Comparison of ENCODE assay signal across 18 cellular contexts in the genomic region with DNA sequence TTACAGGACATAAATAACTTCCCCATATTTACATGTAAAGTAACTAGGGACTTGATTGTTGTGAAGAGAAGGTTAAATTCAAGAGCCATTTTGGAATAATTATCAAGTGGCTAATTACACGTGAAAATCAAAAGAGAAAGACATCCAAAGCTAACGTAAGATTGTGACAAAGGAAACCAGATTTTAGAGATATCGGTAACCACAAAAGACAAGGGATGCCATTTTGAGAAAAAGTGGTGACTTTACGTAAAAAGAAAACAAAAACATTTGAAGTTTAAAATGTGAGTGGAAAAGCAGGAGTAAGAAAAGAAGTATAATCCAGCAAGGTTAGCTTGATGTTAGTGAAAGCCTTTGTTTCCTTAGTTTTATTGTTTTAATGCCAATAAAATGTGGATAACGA. TPM values are rescaled to one million over a fixed set of nuclear protein-coding genes. Genes with fewer than 3 reads are reported as not detected.
DNase-seq lines count a peak whose midpoint lies in the region; ATAC-seq, FAIRE-seq and TF ChIP-seq lines count a peak whose summit lies in the region.
"Had no signal": no experiment of that assay in that cellular context is flagged by ENCODE, and none has a peak within 500 bp of the region (broad histone marks: within the 10 kb centered on the region; RNA-seq: fewer than 3 reads in every experiment).

No MANE protein-coding gene starts in this region.

- H3K4me3 ChIP-seq in K562 (no peak overlapping the region), neural progenitor cell (no peak overlapping the region)

- H3K9me3 ChIP-seq in KOPT-K1 (ENCODE audit: insufficient read depth, low read length, poor library complexity, severe bottlenecking) (no peaks in the 10 kb centered on the region), K562 (replicated peaks; ENCODE audit: control insufficient read depth, insufficient read depth, low read depth, low read length) (no peaks in the 10 kb centered on the region), neural progenitor cell (ENCODE audit: low read depth) (no peaks in the 10 kb centered on the region)

- CTCF ChIA-PET in K562 (lab: Yijun Ruan, JAX; ENCODE audit: low intra/inter-chr PET ratio): no interaction called here

- no peak for ATAC-seq in activated T-cell treated with anti-CD3 and anti-CD28 coated beads, Interleukin-2, amount 50 U/mL, for 72 hours (replicated peaks in 1 of 2)
- ATAC-seq in K562 (no peak), HG03439 (IDR thresholded peaks at IDR 0.05; ENCODE audit: unreplicated experiment) (no peak)

- H3F3A ChIP-seq in neural progenitor cell (ENCODE audit: low read depth): no peaks in the 10 kb centered on the region

- H3K36me3 ChIP-seq in KOPT-K1 (ENCODE audit: insufficient read depth, low read length): no peaks in the 10 kb centered on the region
- H3K36me3 ChIP-seq in K562 (ENCODE audit: control insufficient read depth, insufficient read depth, low read length): no peaks in the 10 kb centered on the region
- H3K36me3 ChIP-seq in neural progenitor cell: no peaks in the 10 kb centered on the region

- no peak for DNase-seq in activated T-cell treated with anti-CD3 and anti-CD28 coated beads, Interleukin-2, amount 50 U/mL, for 72 hours
- DNase-seq in activated T-cell treated with anti-CD3 and anti-CD28 coated beads, Interleukin-2, amount 50 U/mL, for 24 hours: no peak
- DNase-seq in K562 (ENCODE audit: extremely low read depth in 1 of 4, low spot score in 3 of 4): no peak
- no peak for DNase-seq in neural progenitor cell (ENCODE audit: low spot score)
- no peak for DNase-seq in effector CD4-positive, alpha-beta T cell
- DNase-seq in activated T-cell treated with anti-CD3 and anti-CD28 coated beads for 4 hours: no peak
- DNase-seq: Calu3, DMS53, H9, NCI-H1417 treated with DMSO at 0.1 percent for 48 hours, NCI-H1930, NCI-H446, NCI-H69, RPMI8226, SIG-M5 had no signal

- H2AFZ ChIP-seq in K562 (ENCODE audit: low read depth, low read length) (peak overlapping the region; percentile 19; the same call in 1 of the 2 replicates), neural progenitor cell (replicated peaks) (peak overlapping the region; percentile 46)

- TF ChIP-seq EP300 in K562 (IDR thresholded peaks at IDR 0.05; ENCODE audit: low read length): no peak

- H3K27me3 ChIP-seq in K562 (ENCODE audit: control insufficient read depth in 2 of 2, insufficient read depth in 2 of 2, low read length in 2 of 2): no peaks in the 10 kb centered on the region
- H3K27me3 ChIP-seq in neural progenitor cell: no peaks in the 10 kb centered on the region

- H3K79me2 ChIP-seq in K562 (ENCODE audit: control insufficient read depth, insufficient read depth, low read length) (no peaks in the 10 kb centered on the region), neural progenitor cell (ENCODE audit: low read depth) (no peaks in the 10 kb centered on the region)

- in situ Hi-C loops in K562 (cut with MboI): no loop called here

- TF ChIP-seq RAD21 in K562 (CRISPR knock-in tag; conservative IDR thresholded peaks at IDR 0.05 in 1 of 2, IDR thresholded peaks at IDR 0.05 in 1 of 2): no peak

- BruUV-seq in K562 (replicated peaks; lab: Mats Ljungman, UMichigan): no TSS peak

- no peak for FAIRE-seq in K562 (lab: Jason Lieb, UNC)

- H3K9me1 ChIP-seq in K562 (ENCODE audit: control insufficient read depth, insufficient read depth, low read length): no peaks in the 10 kb centered on the region

- H3K4me3 Mint-ChIP-seq in activated T-cell treated with anti-CD3 and anti-CD28 coated beads, Interleukin-2, amount 50 U/mL, for 72 hours: peak overlapping the region; percentile 2 to 68
- no peak overlapping the region for H3K4me3 Mint-ChIP-seq in activated T-cell treated with anti-CD3 and anti-CD28 coated beads, Interleukin-2, amount 50 U/mL, for 24 hours
- no peak overlapping the region for H3K4me3 Mint-ChIP-seq in neural progenitor cell
- H3K4me3 Mint-ChIP-seq: H9 had no signal

- no peaks in the 10 kb centered on the region for H3K9me3 Mint-ChIP-seq in activated T-cell treated with anti-CD3 and anti-CD28 coated beads, Interleukin-2, amount 50 U/mL, for 72 hours
- no peaks in the 10 kb centered on the region for H3K9me3 Mint-ChIP-seq in activated T-cell treated with anti-CD3 and anti-CD28 coated beads, Interleukin-2, amount 50 U/mL, for 24 hours
- H3K9me3 Mint-ChIP-seq in neural progenitor cell: no peaks in the 10 kb centered on the region
- H3K9me3 Mint-ChIP-seq: H9 had no signal

- POLR2A ChIA-PET in K562 (lab: Yijun Ruan, JAX): interaction anchor here (1.7 kb wide), 1 partner anchor 8 kb away, joined by 5 read pairs; no protein-coding TSS in a partner anchor

- H3K9ac ChIP-seq in K562 (ENCODE audit: insufficient read depth in 1 of 2, low read depth in 2 of 2, low read length in 2 of 2) (no peak overlapping the region), neural progenitor cell (no peak overlapping the region)

- no peak overlapping the region for H3K4me2 ChIP-seq in K562 (ENCODE audit: insufficient read depth, low read length)
- no peak overlapping the region for H3K4me2 ChIP-seq in neural progenitor cell

- 26% methylated on average over 5 of the region's 5 CpGs for WGBS in K562 (ENCODE audit: insufficient coverage, low coverage, missing lambda C conversion rate)

- peak overlapping the region; percentile 13 for H3K27ac Mint-ChIP-seq in activated T-cell treated with anti-CD3 and anti-CD28 coated beads, Interleukin-2, amount 50 U/mL, for 72 hours
- no peak overlapping the region for H3K27ac Mint-ChIP-seq in activated T-cell treated with anti-CD3 and anti-CD28 coated beads, Interleukin-2, amount 50 U/mL, for 24 hours
- no peak overlapping the region for H3K27ac Mint-ChIP-seq in neural progenitor cell
- H3K27ac Mint-ChIP-seq: H9 had no signal

- TF ChIP-seq POLR2A in K562 (conservative IDR thresholded peaks at IDR 0.05): no peak

- H3K27ac ChIP-seq in KOPT-K1 (ENCODE audit: low read depth, low read length, poor library complexity, severe bottlenecking): peak overlapping the region; percentile 24
- no peak overlapping the region for H3K27ac ChIP-seq in K562 (ENCODE audit: extremely low read depth, low read depth, low read length)
- no peak overlapping the region for H3K27ac ChIP-seq in neural progenitor cell
- H3K27ac ChIP-seq: C4-2B had no signal

- H4K20me1 ChIP-seq in K562 (replicated peaks; ENCODE audit: control insufficient read depth, insufficient read depth, low read length) (no peaks in the 10 kb centered on the region), neural progenitor cell (ENCODE audit: low read depth) (no peaks in the 10 kb centered on the region)

- H3K27me3 Mint-ChIP-seq in activated T-cell treated with anti-CD3 and anti-CD28 coated beads, Interleukin-2, amount 50 U/mL, for 72 hours (ENCODE audit: low read depth): no peaks in the 10 kb centered on the region
- H3K27me3 Mint-ChIP-seq in activated T-cell treated with anti-CD3 and anti-CD28 coated beads, Interleukin-2, amount 50 U/mL, for 24 hours: no peaks in the 10 kb centered on the region
- no peaks in the 10 kb centered on the region for H3K27me3 Mint-ChIP-seq in neural progenitor cell (ENCODE audit: insufficient read depth, low read depth)

- intact Hi-C loops in K562 (cut with micrococcal nuclease): no loop called here

- peaks cover 7% of the 10 kb centered on the region for H3K4me1 Mint-ChIP-seq in activated T-cell treated with anti-CD3 and anti-CD28 coated beads, Interleukin-2, amount 50 U/mL, for 72 hours (ENCODE audit: low read depth)
- peaks cover 10% of the 10 kb centered on the region for H3K4me1 Mint-ChIP-seq in activated T-cell treated with anti-CD3 and anti-CD28 coated beads, Interleukin-2, amount 50 U/mL, for 24 hours (ENCODE audit: low read depth)
- no peaks in the 10 kb centered on the region for H3K4me1 Mint-ChIP-seq in neural progenitor cell

- peaks cover 0 to 2% of the 10 kb centered on the region in 2 donors for H3K36me3 Mint-ChIP-seq in activated T-cell treated with anti-CD3 and anti-CD28 coated beads, Interleukin-2, amount 50 U/mL, for 72 hours (ENCODE audit: insufficient read depth in 2 of 2)
- no peaks in the 10 kb centered on the region for H3K36me3 Mint-ChIP-seq in activated T-cell treated with anti-CD3 and anti-CD28 coated beads, Interleukin-2, amount 50 U/mL, for 24 hours (ENCODE audit: low read depth)
- H3K36me3 Mint-ChIP-seq in neural progenitor cell: no peaks in the 10 kb centered on the region

- TF ChIP-seq CTCF in K562 (IDR thresholded peaks at IDR 0.05 in 2 of 3, conservative IDR thresholded peaks at IDR 0.05 in 1 of 3; ENCODE audit: insufficient read depth in 2 of 3, low read depth in 1 of 3, low read length in 3 of 3) (no peak), neural progenitor cell (IDR thresholded peaks at IDR 0.05) (no peak)

- H3K4me1 ChIP-seq in K562 (replicated peaks in 1 of 2; ENCODE audit: control insufficient read depth in 2 of 2, insufficient read depth in 2 of 2, low read length in 2 of 2): no peaks in the 10 kb centered on the region; a peak in 1 of 5 replicates
- H3K4me1 ChIP-seq in neural progenitor cell: peaks cover 9% of the 10 kb centered on the region

TF ChIP-seq in K562, 482 proteins besides CTCF, POLR2A, EP300 and RAD21 (continues in another document):
- TF ChIP-seq POLR3G (IDR thresholded peaks at IDR 0.05; ENCODE audit: extremely low read depth, insufficient read length, insufficient replicate concordance): no peak

RNA-seq across cellular contexts. Expression of gene VWA8, which starts 10.9 kb away (rescaled TPM):
- 10 to 100 TPM; 25.6 to 35.0 TPM for total RNA-seq in activated T-cell treated with anti-CD3 and anti-CD28 coated beads, Interleukin-2, amount 50 U/mL, for 72 hours
- 51.5 and 98.5 TPM in 2 replicates for total RNA-seq in K562 (2011; cell fraction: chromatin; rRNA removed; ENCODE audit: low replicate concordance)
- 19.5 and 33.3 TPM in 2 replicates for total RNA-seq in K562 (2011; cell fraction: nucleolus; rRNA removed)
- total RNA-seq in K562 (2011; cell fraction: nucleoplasm; rRNA removed): 28.0 and 37.8 TPM in 2 replicates
- 12.6 and 13.3 TPM in 2 replicates for total RNA-seq in K562 (2014; rRNA removed)
- total RNA-seq in K562 (2014; rRNA removed; fragmentation: Illumina TruSeq; extraction: Trizol): 18.1 and 18.5 TPM in 2 replicates
- 13.5 and 15.8 TPM in 2 replicates for total RNA-seq in K562 (2015; rRNA removed; fragmentation: Illumina TruSeq; extraction: Trizol)
- 17.3 and 21.5 TPM in 2 replicates for total RNA-seq in K562 (2021)
- polyA plus RNA-seq in K562 (2011; rRNA removed): 12.4 and 13.2 TPM in 2 replicates
- 3.6 and 6.2 TPM in 2 replicates for polyA plus RNA-seq in K562 (2011; cell fraction: cytosol; rRNA removed)
- 15.2 and 18.6 TPM in 2 replicates for polyA plus RNA-seq in K562 (2011; cell fraction: nucleus; rRNA removed)
- polyA plus RNA-seq in K562 (2012): 10.8 and 11.4 TPM in 2 replicates
- polyA plus RNA-seq in K562 (2014; fragmentation: Illumina TruSeq; extraction: Trizol): 10.2 and 13.7 TPM in 2 replicates
- 1 to 10 TPM; 2.1 to 2.5 TPM for polyA plus RNA-seq in K562 (2014; fragmentation: Nextera tagmentation; extraction: Ambion mirVana)
- 7.9 and 9.1 TPM in 2 replicates for polyA plus RNA-seq in K562 (2014; rRNA removed)
- polyA minus RNA-seq in K562 (2011; rRNA and poly(A)+ RNA removed): 47.7 and 54.5 TPM in 2 replicates
- polyA minus RNA-seq in K562 (2011; cell fraction: cytosol; rRNA and poly(A)+ RNA removed): 13.7 and 14.8 TPM in 2 replicates
- 51.6 and 66.0 TPM in 2 replicates for polyA minus RNA-seq in K562 (2011; cell fraction: nucleus; rRNA and poly(A)+ RNA removed)
- 12.4 and 12.6 TPM in 2 replicates for total RNA-seq in neural progenitor cell (ENCODE audit: low replicate concordance)

Comparison
In these comparisons a context has a peak if more than half of its experiments do, and no peak if none do; other contexts are left out.
1. H3K4me3 Mint-ChIP-seq: peak in activated T-cell treated with anti-CD3 and anti-CD28 coated beads, Interleukin-2, amount 50 U/mL, for 72 hours (2 of 2); none in activated T-cell treated with anti-CD3 and anti-CD28 coated beads, Interleukin-2, amount 50 U/mL, for 24 hours (single experiment) and neural progenitor cell (single experiment).